ENCODE assay signal across 1 cellular context in the genomic region with DNA sequence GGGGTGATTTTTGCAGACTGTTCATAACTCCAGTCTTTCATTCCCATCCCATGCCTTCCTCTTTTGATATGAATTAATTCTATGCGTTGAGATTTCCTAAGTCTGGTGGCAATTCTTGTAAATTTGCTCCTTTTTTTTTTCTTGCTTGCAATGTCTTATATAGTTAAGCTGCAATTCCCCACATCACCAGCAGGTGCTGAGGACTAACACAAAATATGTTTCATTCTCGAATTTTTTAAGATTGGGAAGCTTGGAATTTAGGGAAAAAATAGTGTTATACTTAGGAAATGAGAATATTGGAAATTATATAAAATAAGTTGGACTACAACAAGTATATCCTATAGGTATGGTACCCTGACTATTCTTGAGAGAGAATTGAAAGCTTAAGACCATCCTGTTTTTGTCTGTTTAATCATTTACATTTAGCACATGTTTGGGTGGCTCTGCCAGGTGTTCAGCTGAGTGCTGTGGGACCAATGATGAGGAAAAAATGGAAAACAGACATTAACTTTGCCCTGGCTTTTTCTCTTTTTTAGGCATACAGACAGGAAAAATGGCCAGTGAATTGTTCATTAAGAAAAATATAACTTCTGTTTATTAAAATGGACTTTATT.
TF ChIP-seq lines count a peak whose summit lies in the region.

No MANE protein-coding gene starts in this region.

TF ChIP-seq in GM12878, 131 proteins besides CTCF, POLR2A, EP300 and RAD21:
- peak; percentile 34; the same call in 1 of the 2 replicates for TF ChIP-seq ZNF384 (IDR thresholded peaks at IDR 0.05; ENCODE audit: borderline replicate concordance, low read depth, low read length)
- TF ChIP-seq, protein P1, sequence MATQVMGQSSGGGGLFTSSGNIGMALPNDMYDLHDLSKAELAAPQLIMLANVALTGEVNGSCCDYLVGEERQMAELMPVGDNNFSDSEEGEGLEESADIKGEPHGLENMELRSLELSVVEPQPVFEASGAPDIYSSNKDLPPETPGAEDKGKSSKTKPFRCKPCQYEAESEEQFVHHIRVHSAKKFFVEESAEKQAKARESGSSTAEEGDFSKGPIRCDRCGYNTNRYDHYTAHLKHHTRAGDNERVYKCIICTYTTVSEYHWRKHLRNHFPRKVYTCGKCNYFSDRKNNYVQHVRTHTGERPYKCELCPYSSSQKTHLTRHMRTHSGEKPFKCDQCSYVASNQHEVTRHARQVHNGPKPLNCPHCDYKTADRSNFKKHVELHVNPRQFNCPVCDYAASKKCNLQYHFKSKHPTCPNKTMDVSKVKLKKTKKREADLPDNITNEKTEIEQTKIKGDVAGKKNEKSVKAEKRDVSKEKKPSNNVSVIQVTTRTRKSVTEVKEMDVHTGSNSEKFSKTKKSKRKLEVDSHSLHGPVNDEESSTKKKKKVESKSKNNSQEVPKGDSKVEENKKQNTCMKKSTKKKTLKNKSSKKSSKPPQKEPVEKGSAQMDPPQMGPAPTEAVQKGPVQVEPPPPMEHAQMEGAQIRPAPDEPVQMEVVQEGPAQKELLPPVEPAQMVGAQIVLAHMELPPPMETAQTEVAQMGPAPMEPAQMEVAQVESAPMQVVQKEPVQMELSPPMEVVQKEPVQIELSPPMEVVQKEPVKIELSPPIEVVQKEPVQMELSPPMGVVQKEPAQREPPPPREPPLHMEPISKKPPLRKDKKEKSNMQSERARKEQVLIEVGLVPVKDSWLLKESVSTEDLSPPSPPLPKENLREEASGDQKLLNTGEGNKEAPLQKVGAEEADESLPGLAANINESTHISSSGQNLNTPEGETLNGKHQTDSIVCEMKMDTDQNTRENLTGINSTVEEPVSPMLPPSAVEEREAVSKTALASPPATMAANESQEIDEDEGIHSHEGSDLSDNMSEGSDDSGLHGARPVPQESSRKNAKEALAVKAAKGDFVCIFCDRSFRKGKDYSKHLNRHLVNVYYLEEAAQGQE (IDR thresholded peaks at IDR 0.05; ENCODE audit: low read depth, low read length) = no peak
- TF ChIP-seq SMC3 (IDR thresholded peaks at IDR 0.05; ENCODE audit: borderline replicate concordance, low read length) = peak; percentile 42; the same call in 1 of the 2 replicates
